ENCODE assay signal across 8 cellular contexts in genomic region chr1:178060789-178061556, GRCh38. TPM values are rescaled to one million over a fixed set of nuclear protein-coding genes. Genes with fewer than 3 reads are reported as not detected.
DNase-seq lines count a peak whose midpoint lies in the region; ATAC-seq and TF ChIP-seq lines count a peak whose summit lies in the region.

No MANE protein-coding gene starts in this region.

- no peak overlapping the region for H3K23ac ChIP-seq in trophoblast cell (ENCODE audit: low read length)

- H2AFZ ChIP-seq in trophoblast cell (ENCODE audit: insufficient read depth, low read length, poor library complexity) = no peak overlapping the region

- no peak overlapping the region for H2AK5ac ChIP-seq in trophoblast cell (ENCODE audit: low read length)

- H3K27me3 ChIP-seq in trophoblast cell (ENCODE audit: insufficient read depth, low read length) = no peaks in the 10 kb centered on the region

- no peaks in the 10 kb centered on the region for H3K9me3 ChIP-seq in trophoblast cell (ENCODE audit: insufficient read depth, low read depth, low read length)

- peak overlapping the region; percentile 34 for H4K8ac ChIP-seq in trophoblast cell (ENCODE audit: low read depth, low read length)

- no peak overlapping the region for H3K4ac ChIP-seq in trophoblast cell (ENCODE audit: low read depth, low read length)

- no peak for TF ChIP-seq CTCF in fibroblast of the aortic adventitia (IDR thresholded peaks at IDR 0.05; ENCODE audit: insufficient read depth, low read length)

- H2BK120ac ChIP-seq in trophoblast cell (ENCODE audit: insufficient read depth, low read length, poor library complexity) = peak overlapping the region; percentile 43

- H3K4me3 ChIP-seq in fibroblast of the aortic adventitia (ENCODE audit: low read depth, low read length) = peak overlapping the region; percentile 23
- no peak overlapping the region for H3K4me3 ChIP-seq in trophoblast cell (ENCODE audit: low read depth, low read length)

- H4K91ac ChIP-seq in trophoblast cell (ENCODE audit: low read depth, low read length) = peak overlapping the region; percentile 51

- no peak for ATAC-seq in GM18498 (IDR thresholded peaks at IDR 0.05; ENCODE audit: unreplicated experiment)
- ATAC-seq in left lobe of liver = no peak

- DNase-seq in ELF-1 (ENCODE audit: low read depth, low spot score) (peak; percentile 65), RPMI7951 (ENCODE audit: low read depth) (peak; percentile 74), fibroblast of the aortic adventitia (ENCODE audit: low read depth) (peak; percentile 96), trophoblast cell (peak; percentile 87 to 98), UCSD-AML1 (lab: John Stamatoyannopoulos, UW; ENCODE audit: unreplicated experiment) (no peak), NCI-H774 (lab: John Stamatoyannopoulos, UW) (no peak), left lobe of liver (ENCODE audit: low spot score) (no peak)

- no peak overlapping the region for H4K12ac ChIP-seq in trophoblast cell (ENCODE audit: low read depth, low read length)

- no CpG with 5 or more reads among the region's 9 CpGs for WGBS in trophoblast cell (ENCODE audit: extremely low coverage, insufficient coverage, insufficient read length)

- no peak overlapping the region for H3K9ac ChIP-seq in trophoblast cell (ENCODE audit: low read length)

- peak overlapping the region; percentile 61 for H3K27ac ChIP-seq in trophoblast cell (ENCODE audit: low read depth, low read length)

- peaks cover 10% of the 10 kb centered on the region for H3K79me1 ChIP-seq in trophoblast cell (ENCODE audit: low read length)

- H3K18ac ChIP-seq in trophoblast cell (ENCODE audit: low read length) = peak overlapping the region; percentile 52

- no peaks in the 10 kb centered on the region for H3K36me3 ChIP-seq in trophoblast cell (ENCODE audit: control insufficient read depth in 1 of 2, insufficient read depth in 2 of 2, low read length in 2 of 2)

- peak overlapping the region; percentile 43 for H3K4me2 ChIP-seq in trophoblast cell (ENCODE audit: low read length)

- peaks cover 12 to 14% of the 10 kb centered on the region in 2 experiments for H3K4me1 ChIP-seq in trophoblast cell (ENCODE audit: control insufficient read depth in 1 of 2, insufficient read depth in 2 of 2, low read length in 2 of 2)

- H2BK12ac ChIP-seq in trophoblast cell (ENCODE audit: low read length) = peak overlapping the region; percentile 70

- no peaks in the 10 kb centered on the region for H3K79me2 ChIP-seq in trophoblast cell (ENCODE audit: control insufficient read depth, insufficient read depth, low read length, poor library complexity)

- H2BK5ac ChIP-seq in trophoblast cell (ENCODE audit: low read depth, low read length, poor library complexity) = no peak overlapping the region

- H3K14ac ChIP-seq in trophoblast cell (ENCODE audit: low read length) = no peak overlapping the region

RNA-seq across cellular contexts. Expression of gene RASAL2, which starts 32.9 kb away (rescaled TPM):
- total RNA-seq in RPMI7951 (2014; rRNA removed; shearing (Covaris generic)) = 5.6 and 8.2 TPM in 2 replicates
- total RNA-seq in fibroblast of the aortic adventitia (ENCODE audit: low replicate concordance) (30.5 and 32.6 TPM in 2 replicates), left lobe of liver (5.3 TPM)
- 75.5 and 79.8 TPM in 2 replicates for polyA plus RNA-seq in trophoblast cell (2013)

Comparison
In these comparisons a context has a peak if more than half of its experiments do, and no peak if none do; other contexts are left out.
1. DNase-seq: peak in ELF-1 (single experiment), RPMI7951 (single experiment), fibroblast of the aortic adventitia (single experiment) and trophoblast cell (2 of 2); none in UCSD-AML1 (single experiment), NCI-H774 (single experiment) and left lobe of liver (single experiment).